1 cellular context compared by ENCODE assay signal in the genomic region with DNA sequence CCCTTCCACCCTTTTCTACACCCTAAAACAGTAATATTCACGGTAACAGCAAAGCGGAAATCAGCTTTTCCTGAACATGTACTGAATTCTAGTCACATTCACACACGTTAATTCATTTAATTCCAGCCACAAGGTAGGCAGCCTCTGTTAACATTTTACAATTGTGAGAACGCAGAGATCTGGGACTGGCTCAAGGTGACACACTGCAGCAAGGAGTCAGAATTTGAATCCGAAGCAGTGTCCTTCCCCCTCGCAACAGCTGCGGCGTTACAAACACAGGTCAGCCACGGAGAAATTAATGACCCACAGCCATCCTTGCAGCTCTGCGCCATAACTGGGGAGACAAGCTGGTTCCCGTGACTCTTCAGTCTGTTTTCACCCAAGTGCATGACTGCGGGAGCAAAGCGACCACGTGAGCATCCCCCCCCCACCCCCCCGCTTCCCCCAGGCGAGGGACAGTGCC.
A peak's percentile ranks its signal among the peaks of the same experiment; 100 is the strongest.
TF ChIP-seq lines count a peak whose summit lies in the region.

No MANE protein-coding gene starts in this region.

TF ChIP-seq in K562, 482 proteins besides CTCF, POLR2A, EP300 and RAD21 (continued from another document and continues in another):
- TF ChIP-seq ZMIZ1 (IDR thresholded peaks at IDR 0.05; ENCODE audit: low read depth in 2 of 2, low read length in 2 of 2) (no peak), HMGN3 (IDR thresholded peaks at IDR 0.05; ENCODE audit: borderline replicate concordance, extremely low read depth, insufficient read length, low read depth, low read length) (no peak), POLR2H (tag; IDR thresholded peaks at IDR 0.05; ENCODE audit: low read depth) (no peak), GTF3C2 (IDR thresholded peaks at IDR 0.05; ENCODE audit: borderline replicate concordance, extremely low read depth, insufficient read length) (no peak), YY1 (IDR thresholded peaks at IDR 0.05; ENCODE audit: borderline replicate concordance in 1 of 3, control insufficient read depth in 1 of 3, extremely low read depth in 1 of 3, insufficient read depth in 3 of 3, insufficient read length in 1 of 3, insufficient replicate concordance in 2 of 3, low read depth in 1 of 3, low read length in 2 of 3) (peak in 1 of 3 experiments; percentile 37), POLR2AphosphoS2 (IDR thresholded peaks at IDR 0.05; ENCODE audit: low read length) (no peak), SP1 (CRISPR knock-in tag; IDR thresholded peaks at IDR 0.05) (no peak), USF2 (CRISPR knock-in tag; IDR thresholded peaks at IDR 0.05) (peak; percentile 73; the same call in 1 of the 2 replicates), ZNF165 (CRISPR knock-in tag; IDR thresholded peaks at IDR 0.05; ENCODE audit: borderline replicate concordance) (0 out of 2 replicates have a peak, but pooled peaks have one; percentile 5), GTF2A2 (tag; IDR thresholded peaks at IDR 0.05) (0 out of 2 replicates have a peak, but pooled peaks have one; percentile 20), ZNF740 (CRISPR knock-in tag; IDR thresholded peaks at IDR 0.05) (no peak), ZNF740 (tag; IDR thresholded peaks at IDR 0.05) (peak in 1 of 2 experiments; percentile 92; a peak in 2 of 4 replicates), PREB (CRISPR knock-in tag; IDR thresholded peaks at IDR 0.05) (no peak), NR2C1 (IDR thresholded peaks at IDR 0.05) (no peak), NR2C1 (tag; IDR thresholded peaks at IDR 0.05) (0 out of 2 replicates have a peak, but pooled peaks have one; percentile 16), FOXA3 (CRISPR knock-in tag; conservative IDR thresholded peaks at IDR 0.05 in 1 of 2, IDR thresholded peaks at IDR 0.05 in 1 of 2) (no peak), TGIF2 (CRISPR knock-in tag; IDR thresholded peaks at IDR 0.05) (no peak), FUS (optimal IDR thresholded peaks at IDR 0.05; ENCODE audit: low read depth, low read length) (no peak), EGR1 (conservative IDR thresholded peaks at IDR 0.05) (no peak), ZSCAN32 (CRISPR knock-in tag; IDR thresholded peaks at IDR 0.05) (no peak), FOXA1 (IDR thresholded peaks at IDR 0.05; ENCODE audit: borderline replicate concordance) (no peak), ZNF184 (CRISPR knock-in tag; IDR thresholded peaks at IDR 0.05) (no peak), RHOXF2B (CRISPR knock-in tag; conservative IDR thresholded peaks at IDR 0.05) (no peak), MECOM (CRISPR knock-in tag; IDR thresholded peaks at IDR 0.05) (peak; percentile 15; the same call in 1 of the 2 replicates)
- TF ChIP-seq, protein P1, sequence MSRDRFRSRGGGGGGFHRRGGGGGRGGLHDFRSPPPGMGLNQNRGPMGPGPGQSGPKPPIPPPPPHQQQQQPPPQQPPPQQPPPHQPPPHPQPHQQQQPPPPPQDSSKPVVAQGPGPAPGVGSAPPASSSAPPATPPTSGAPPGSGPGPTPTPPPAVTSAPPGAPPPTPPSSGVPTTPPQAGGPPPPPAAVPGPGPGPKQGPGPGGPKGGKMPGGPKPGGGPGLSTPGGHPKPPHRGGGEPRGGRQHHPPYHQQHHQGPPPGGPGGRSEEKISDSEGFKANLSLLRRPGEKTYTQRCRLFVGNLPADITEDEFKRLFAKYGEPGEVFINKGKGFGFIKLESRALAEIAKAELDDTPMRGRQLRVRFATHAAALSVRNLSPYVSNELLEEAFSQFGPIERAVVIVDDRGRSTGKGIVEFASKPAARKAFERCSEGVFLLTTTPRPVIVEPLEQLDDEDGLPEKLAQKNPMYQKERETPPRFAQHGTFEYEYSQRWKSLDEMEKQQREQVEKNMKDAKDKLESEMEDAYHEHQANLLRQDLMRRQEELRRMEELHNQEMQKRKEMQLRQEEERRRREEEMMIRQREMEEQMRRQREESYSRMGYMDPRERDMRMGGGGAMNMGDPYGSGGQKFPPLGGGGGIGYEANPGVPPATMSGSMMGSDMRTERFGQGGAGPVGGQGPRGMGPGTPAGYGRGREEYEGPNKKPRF (IDR thresholded peaks at IDR 0.05; ENCODE audit: low read depth, low read length) = no peak
- TF ChIP-seq, protein P2, sequence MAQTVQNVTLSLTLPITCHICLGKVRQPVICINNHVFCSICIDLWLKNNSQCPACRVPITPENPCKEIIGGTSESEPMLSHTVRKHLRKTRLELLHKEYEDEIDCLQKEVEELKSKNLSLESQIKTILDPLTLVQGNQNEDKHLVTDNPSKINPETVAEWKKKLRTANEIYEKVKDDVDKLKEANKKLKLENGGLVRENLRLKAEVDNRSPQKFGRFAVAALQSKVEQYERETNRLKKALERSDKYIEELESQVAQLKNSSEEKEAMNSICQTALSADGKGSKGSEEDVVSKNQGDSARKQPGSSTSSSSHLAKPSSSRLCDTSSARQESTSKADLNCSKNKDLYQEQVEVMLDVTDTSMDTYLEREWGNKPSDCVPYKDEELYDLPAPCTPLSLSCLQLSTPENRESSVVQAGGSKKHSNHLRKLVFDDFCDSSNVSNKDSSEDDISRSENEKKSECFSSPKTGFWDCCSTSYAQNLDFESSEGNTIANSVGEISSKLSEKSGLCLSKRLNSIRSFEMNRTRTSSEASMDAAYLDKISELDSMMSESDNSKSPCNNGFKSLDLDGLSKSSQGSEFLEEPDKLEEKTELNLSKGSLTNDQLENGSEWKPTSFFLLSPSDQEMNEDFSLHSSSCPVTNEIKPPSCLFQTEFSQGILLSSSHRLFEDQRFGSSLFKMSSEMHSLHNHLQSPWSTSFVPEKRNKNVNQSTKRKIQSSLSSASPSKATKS (CRISPR knock-in tag; IDR thresholded peaks at IDR 0.05) = no peak
- TF ChIP-seq, protein P3, sequence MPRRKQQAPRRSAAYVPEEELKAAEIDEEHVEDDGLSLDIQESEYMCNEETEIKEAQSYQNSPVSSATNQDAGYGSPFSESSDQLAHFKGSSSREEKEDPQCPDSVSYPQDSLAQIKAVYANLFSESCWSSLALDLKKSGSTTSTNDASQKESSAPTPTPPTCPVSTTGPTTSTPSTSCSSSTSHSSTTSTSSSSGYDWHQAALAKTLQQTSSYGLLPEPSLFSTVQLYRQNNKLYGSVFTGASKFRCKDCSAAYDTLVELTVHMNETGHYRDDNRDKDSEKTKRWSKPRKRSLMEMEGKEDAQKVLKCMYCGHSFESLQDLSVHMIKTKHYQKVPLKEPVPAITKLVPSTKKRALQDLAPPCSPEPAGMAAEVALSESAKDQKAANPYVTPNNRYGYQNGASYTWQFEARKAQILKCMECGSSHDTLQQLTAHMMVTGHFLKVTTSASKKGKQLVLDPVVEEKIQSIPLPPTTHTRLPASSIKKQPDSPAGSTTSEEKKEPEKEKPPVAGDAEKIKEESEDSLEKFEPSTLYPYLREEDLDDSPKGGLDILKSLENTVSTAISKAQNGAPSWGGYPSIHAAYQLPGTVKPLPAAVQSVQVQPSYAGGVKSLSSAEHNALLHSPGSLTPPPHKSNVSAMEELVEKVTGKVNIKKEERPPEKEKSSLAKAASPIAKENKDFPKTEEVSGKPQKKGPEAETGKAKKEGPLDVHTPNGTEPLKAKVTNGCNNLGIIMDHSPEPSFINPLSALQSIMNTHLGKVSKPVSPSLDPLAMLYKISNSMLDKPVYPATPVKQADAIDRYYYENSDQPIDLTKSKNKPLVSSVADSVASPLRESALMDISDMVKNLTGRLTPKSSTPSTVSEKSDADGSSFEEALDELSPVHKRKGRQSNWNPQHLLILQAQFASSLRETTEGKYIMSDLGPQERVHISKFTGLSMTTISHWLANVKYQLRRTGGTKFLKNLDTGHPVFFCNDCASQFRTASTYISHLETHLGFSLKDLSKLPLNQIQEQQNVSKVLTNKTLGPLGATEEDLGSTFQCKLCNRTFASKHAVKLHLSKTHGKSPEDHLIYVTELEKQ (CRISPR knock-in tag; IDR thresholded peaks at IDR 0.05) = no peak
- TF ChIP-seq, protein P4, sequence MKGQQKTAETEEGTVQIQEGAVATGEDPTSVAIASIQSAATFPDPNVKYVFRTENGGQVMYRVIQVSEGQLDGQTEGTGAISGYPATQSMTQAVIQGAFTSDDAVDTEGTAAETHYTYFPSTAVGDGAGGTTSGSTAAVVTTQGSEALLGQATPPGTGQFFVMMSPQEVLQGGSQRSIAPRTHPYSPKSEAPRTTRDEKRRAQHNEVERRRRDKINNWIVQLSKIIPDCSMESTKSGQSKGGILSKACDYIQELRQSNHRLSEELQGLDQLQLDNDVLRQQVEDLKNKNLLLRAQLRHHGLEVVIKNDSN (CRISPR knock-in tag; IDR thresholded peaks at IDR 0.05) = peak; percentile 33; the same call in 1 of the 2 replicates
- TF ChIP-seq, protein P5, sequence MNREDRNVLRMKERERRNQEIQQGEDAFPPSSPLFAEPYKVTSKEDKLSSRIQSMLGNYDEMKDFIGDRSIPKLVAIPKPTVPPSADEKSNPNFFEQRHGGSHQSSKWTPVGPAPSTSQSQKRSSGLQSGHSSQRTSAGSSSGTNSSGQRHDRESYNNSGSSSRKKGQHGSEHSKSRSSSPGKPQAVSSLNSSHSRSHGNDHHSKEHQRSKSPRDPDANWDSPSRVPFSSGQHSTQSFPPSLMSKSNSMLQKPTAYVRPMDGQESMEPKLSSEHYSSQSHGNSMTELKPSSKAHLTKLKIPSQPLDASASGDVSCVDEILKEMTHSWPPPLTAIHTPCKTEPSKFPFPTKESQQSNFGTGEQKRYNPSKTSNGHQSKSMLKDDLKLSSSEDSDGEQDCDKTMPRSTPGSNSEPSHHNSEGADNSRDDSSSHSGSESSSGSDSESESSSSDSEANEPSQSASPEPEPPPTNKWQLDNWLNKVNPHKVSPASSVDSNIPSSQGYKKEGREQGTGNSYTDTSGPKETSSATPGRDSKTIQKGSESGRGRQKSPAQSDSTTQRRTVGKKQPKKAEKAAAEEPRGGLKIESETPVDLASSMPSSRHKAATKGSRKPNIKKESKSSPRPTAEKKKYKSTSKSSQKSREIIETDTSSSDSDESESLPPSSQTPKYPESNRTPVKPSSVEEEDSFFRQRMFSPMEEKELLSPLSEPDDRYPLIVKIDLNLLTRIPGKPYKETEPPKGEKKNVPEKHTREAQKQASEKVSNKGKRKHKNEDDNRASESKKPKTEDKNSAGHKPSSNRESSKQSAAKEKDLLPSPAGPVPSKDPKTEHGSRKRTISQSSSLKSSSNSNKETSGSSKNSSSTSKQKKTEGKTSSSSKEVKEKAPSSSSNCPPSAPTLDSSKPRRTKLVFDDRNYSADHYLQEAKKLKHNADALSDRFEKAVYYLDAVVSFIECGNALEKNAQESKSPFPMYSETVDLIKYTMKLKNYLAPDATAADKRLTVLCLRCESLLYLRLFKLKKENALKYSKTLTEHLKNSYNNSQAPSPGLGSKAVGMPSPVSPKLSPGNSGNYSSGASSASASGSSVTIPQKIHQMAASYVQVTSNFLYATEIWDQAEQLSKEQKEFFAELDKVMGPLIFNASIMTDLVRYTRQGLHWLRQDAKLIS (CRISPR knock-in tag; IDR thresholded peaks at IDR 0.05) = no peak
